Comparison of ENCODE assay signal across 15 cellular contexts in genomic region chr15:78976691-78977090, GRCh38. TPM values are rescaled to one million over a fixed set of nuclear protein-coding genes. Genes with fewer than 3 reads are reported as not detected.
DNase-seq lines count a peak whose midpoint lies in the region; ATAC-seq, FAIRE-seq and TF ChIP-seq lines count a peak whose summit lies in the region.
"Had no signal": no experiment of that assay in that cellular context is flagged by ENCODE, and none has a peak within 500 bp of the region (broad histone marks: within the 10 kb centered on the region; RNA-seq: fewer than 3 reads in every experiment).

No MANE protein-coding gene starts in this region.

- no peaks in the 10 kb centered on the region for H3K9me1 ChIP-seq in K562 (ENCODE audit: control insufficient read depth, insufficient read depth, low read length)

- WGBS in K562 (ENCODE audit: insufficient coverage, low coverage, missing lambda C conversion rate) = 64% methylated on average over 6 of the region's 7 CpGs
- WGBS in heart right ventricle, 2 donors = 79 to 85% methylated on average over 7 of the region's 7 CpGs

- TF ChIP-seq POLR2A in K562 (conservative IDR thresholded peaks at IDR 0.05) (no peak), vagina (IDR thresholded peaks at IDR 0.05) (no peak)

- TF ChIP-seq RAD21 in K562 (CRISPR knock-in tag; conservative IDR thresholded peaks at IDR 0.05 in 1 of 2, IDR thresholded peaks at IDR 0.05 in 1 of 2) = no peak

- H3K27me3 ChIP-seq in K562 (ENCODE audit: control insufficient read depth in 2 of 2, insufficient read depth in 2 of 2, low read length in 2 of 2) = peaks cover 0 to 1% of the 10 kb centered on the region in 2 experiments; a peak in 1 of 5 replicates
- H3K27me3 ChIP-seq in vagina = no peaks in the 10 kb centered on the region
- no peaks in the 10 kb centered on the region for H3K27me3 ChIP-seq in heart right ventricle
- H3K27me3 ChIP-seq: dorsolateral prefrontal cortex had no signal

- CTCF ChIA-PET in GM10248 (lab: Yijun Ruan, JAX) (interaction anchor here (0.8 to 6.5 kb wide), 6 partner anchors 8 to 71 kb away, joined by 3 to 49 read pairs (median 10); no protein-coding TSS in a partner anchor), K562 (lab: Yijun Ruan, JAX; ENCODE audit: low intra/inter-chr PET ratio) (interaction anchor here (0.6 kb wide), 1 partner anchor 264 kb away, joined by 3 read pairs; no protein-coding TSS in a partner anchor)

- H3K36me3 ChIP-seq in K562 (ENCODE audit: control insufficient read depth, insufficient read depth, low read length) (no peaks in the 10 kb centered on the region), vagina (no peaks in the 10 kb centered on the region), heart right ventricle (no peaks in the 10 kb centered on the region)

- H3K9ac ChIP-seq in K562 (ENCODE audit: insufficient read depth in 1 of 2, low read depth in 2 of 2, low read length in 2 of 2) = peak overlapping the region in 1 of 2 experiments; percentile 63; a peak in 1 of 4 replicates
- H3K9ac ChIP-seq: parathyroid adenoma had no signal

- in situ Hi-C loops in K562 (cut with MboI) = no loop called here

- H3K4me1 ChIP-seq in K562 (replicated peaks in 1 of 2; ENCODE audit: control insufficient read depth in 2 of 2, insufficient read depth in 2 of 2, low read length in 2 of 2) = peaks cover 0 to 7% of the 10 kb centered on the region in 2 experiments; a peak in 4 of 5 replicates
- peaks cover 5% of the 10 kb centered on the region for H3K4me1 ChIP-seq in vagina
- peaks cover 0 to 24% (median 8%) of the 10 kb centered on the region in 9 donors for H3K4me1 ChIP-seq in heart right ventricle
- H3K4me1 ChIP-seq: parathyroid adenoma had no signal

- DNase-seq in GM10248 (ENCODE audit: extremely low spot score) = peak; percentile 54
- no peak for DNase-seq in K562 (ENCODE audit: extremely low read depth in 1 of 4, low spot score in 3 of 4)
- DNase-seq in DMS153 (lab: John Stamatoyannopoulos, UW) = no peak
- no peak for DNase-seq in vagina (ENCODE audit: extremely low spot score in 2 of 2)
- no peak for DNase-seq in medulla oblongata (ENCODE audit: extremely low spot score)
- DNase-seq in heart right ventricle = no peak
- DNase-seq: activated CD8-positive, alpha-beta memory T cell treated with anti-CD3 and anti-CD28 coated beads, Interleukin-2, amount 10 ng/mL, durations not matched to agents 7 days and 5 days; NCI-H187; PC-9; stimulated activated CD4-positive, alpha-beta T cell treated with anti-CD3 and anti-CD28 coated beads, Interleukin-2, amount 100 ng/mL, for 24 hours; T1000 had no signal

- H3K9me3 ChIP-seq in K562 (replicated peaks; ENCODE audit: control insufficient read depth, insufficient read depth, low read depth, low read length) = no peaks in the 10 kb centered on the region
- no peaks in the 10 kb centered on the region for H3K9me3 ChIP-seq in vagina
- H3K9me3 ChIP-seq in heart right ventricle = no peaks in the 10 kb centered on the region

- H3K4me2 ChIP-seq in K562 (ENCODE audit: insufficient read depth, low read length) = no peak overlapping the region
- H3K4me2 ChIP-seq: PC-9 had no signal

- POLR2A ChIA-PET in GM10248 (lab: Yijun Ruan, JAX) = no interaction called here
- POLR2A ChIA-PET in K562 (lab: Yijun Ruan, JAX) = interaction anchor here (0.7 to 1.2 kb wide), 3 partner anchors 9 to 75 kb away, joined by 3 to 4 read pairs (median 3); no protein-coding TSS in a partner anchor

- H3K4me3 ChIP-seq in K562 = no peak overlapping the region
- H3K4me3 ChIP-seq in vagina = no peak overlapping the region
- H3K4me3 ChIP-seq in heart right ventricle = no peak overlapping the region
- H3K4me3 ChIP-seq: dorsolateral prefrontal cortex, PC-9 had no signal

- BruUV-seq in K562 (replicated peaks; lab: Mats Ljungman, UMichigan) = no TSS peak

- H2AFZ ChIP-seq in K562 (ENCODE audit: low read depth, low read length) = peak overlapping the region; percentile 36; the same call in 1 of the 2 replicates
- H2AFZ ChIP-seq: parathyroid adenoma, PC-9 had no signal

- no peak overlapping the region for H3K27ac ChIP-seq in K562 (ENCODE audit: extremely low read depth, low read depth, low read length)
- H3K27ac ChIP-seq in vagina = no peak overlapping the region
- peak overlapping the region in 1 of 10 donors; percentile 76 for H3K27ac ChIP-seq in heart right ventricle
- H3K27ac ChIP-seq: parathyroid adenoma, PC-9 had no signal

- H4K20me1 ChIP-seq in K562 (replicated peaks; ENCODE audit: control insufficient read depth, insufficient read depth, low read length) = no peaks in the 10 kb centered on the region

- intact Hi-C loops in K562 (cut with micrococcal nuclease) (no loop called here), vagina (cut with DNase I) (loop anchor here (10.0 kb wide), 1 partner anchor 62 kb away; no protein-coding TSS in a partner anchor), heart right ventricle (cut with DNase I) (loop anchor here in 1 of 10 donors (5.0 kb wide), 1 partner anchor 64 kb away; no protein-coding TSS in a partner anchor)

- H3K79me2 ChIP-seq in K562 (ENCODE audit: control insufficient read depth, insufficient read depth, low read length) = no peaks in the 10 kb centered on the region
- H3K79me2 ChIP-seq: parathyroid adenoma had no signal

- TF ChIP-seq CTCF in GM10248 (IDR thresholded peaks at IDR 0.05; ENCODE audit: control extremely low read depth, extremely low read depth, low read depth, missing control alignments) = no peak
- TF ChIP-seq CTCF in K562 (IDR thresholded peaks at IDR 0.05 in 2 of 3, conservative IDR thresholded peaks at IDR 0.05 in 1 of 3; ENCODE audit: insufficient read depth in 2 of 3, low read depth in 1 of 3, low read length in 3 of 3) = no peak
- no peak for TF ChIP-seq CTCF in vagina (IDR thresholded peaks at IDR 0.05)
- no peak for TF ChIP-seq CTCF in heart right ventricle (IDR thresholded peaks at IDR 0.05)

- TF ChIP-seq EP300 in K562 (IDR thresholded peaks at IDR 0.05; ENCODE audit: low read length) = no peak

- FAIRE-seq in K562 (lab: Jason Lieb, UNC) = no peak

- ATAC-seq in GM19463 (IDR thresholded peaks at IDR 0.05; ENCODE audit: unreplicated experiment) (peak; percentile 9), HG03139 (IDR thresholded peaks at IDR 0.05; ENCODE audit: unreplicated experiment) (peak; percentile 5), K562 (no peak; the same call in 2 of the 3 replicates), heart right ventricle (no peak)
- ATAC-seq: activated CD8-positive, alpha-beta memory T cell treated with anti-CD3 and anti-CD28 coated beads, Interleukin-2, amount 10 ng/mL, durations not matched to agents 7 days and 5 days had no signal

TF ChIP-seq in K562, 482 proteins besides CTCF, POLR2A, EP300 and RAD21 (continues in another document):
- TF ChIP-seq NELFE (IDR thresholded peaks at IDR 0.05; ENCODE audit: insufficient read depth, insufficient read length) (no peak), XRCC4 (IDR thresholded peaks at IDR 0.05; ENCODE audit: extremely low read depth, insufficient read depth, insufficient read length) (no peak), DACH1 (IDR thresholded peaks at IDR 0.05; ENCODE audit: partially characterized antibody) (no peak), HMBOX1 (IDR thresholded peaks at IDR 0.05) (no peak), POLR3G (IDR thresholded peaks at IDR 0.05; ENCODE audit: extremely low read depth, insufficient read length, insufficient replicate concordance) (no peak), ZSCAN32 (CRISPR knock-in tag; IDR thresholded peaks at IDR 0.05) (no peak)
- TF ChIP-seq, protein P1, sequence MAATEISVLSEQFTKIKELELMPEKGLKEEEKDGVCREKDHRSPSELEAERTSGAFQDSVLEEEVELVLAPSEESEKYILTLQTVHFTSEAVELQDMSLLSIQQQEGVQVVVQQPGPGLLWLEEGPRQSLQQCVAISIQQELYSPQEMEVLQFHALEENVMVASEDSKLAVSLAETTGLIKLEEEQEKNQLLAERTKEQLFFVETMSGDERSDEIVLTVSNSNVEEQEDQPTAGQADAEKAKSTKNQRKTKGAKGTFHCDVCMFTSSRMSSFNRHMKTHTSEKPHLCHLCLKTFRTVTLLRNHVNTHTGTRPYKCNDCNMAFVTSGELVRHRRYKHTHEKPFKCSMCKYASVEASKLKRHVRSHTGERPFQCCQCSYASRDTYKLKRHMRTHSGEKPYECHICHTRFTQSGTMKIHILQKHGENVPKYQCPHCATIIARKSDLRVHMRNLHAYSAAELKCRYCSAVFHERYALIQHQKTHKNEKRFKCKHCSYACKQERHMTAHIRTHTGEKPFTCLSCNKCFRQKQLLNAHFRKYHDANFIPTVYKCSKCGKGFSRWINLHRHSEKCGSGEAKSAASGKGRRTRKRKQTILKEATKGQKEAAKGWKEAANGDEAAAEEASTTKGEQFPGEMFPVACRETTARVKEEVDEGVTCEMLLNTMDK (IDR thresholded peaks at IDR 0.05; ENCODE audit: borderline replicate concordance, insufficient read depth, low read depth, low read length, poor library complexity, severe bottlenecking) = no peak

RNA-seq across cellular contexts. Expression of gene CTSH, which starts 31.8 kb away (rescaled TPM):
- 299 and 667 TPM in 2 replicates for total RNA-seq in K562 (2011; cell fraction: chromatin; rRNA removed; ENCODE audit: low replicate concordance)
- total RNA-seq in K562 (2011; cell fraction: nucleolus; rRNA removed) = 475 and 577 TPM in 2 replicates
- total RNA-seq in K562 (2011; cell fraction: nucleoplasm; rRNA removed) = 452 and 464 TPM in 2 replicates
- total RNA-seq in K562 (2014; rRNA removed) (221 and 262 TPM in 2 replicates), K562 (2014; rRNA removed; fragmentation: Illumina TruSeq; extraction: Trizol) (130 and 158 TPM in 2 replicates), K562 (2015; rRNA removed; fragmentation: Illumina TruSeq; extraction: Trizol) (169 and 170 TPM in 2 replicates), K562 (2021) (173 TPM in 2 replicates), vagina (110 TPM), heart right ventricle (100 to 1,000 TPM in 1 of 10 donors, 10 to 100 TPM in 9; 26.4 to 122 (median 62.5) TPM)
- polyA plus RNA-seq in K562 (2011; rRNA removed) (346 and 462 TPM in 2 replicates), K562 (2014; fragmentation: Illumina TruSeq; extraction: Trizol) (264 and 319 TPM in 2 replicates), K562 (2014; fragmentation: Nextera tagmentation; extraction: Ambion mirVana) (10 to 100 TPM; 15.0 to 35.1 TPM), K562 (2014; rRNA removed) (314 and 326 TPM in 2 replicates), heart right ventricle (10 to 100 TPM; 54.6 to 68.1 TPM)
- 293 and 363 TPM in 2 replicates for polyA plus RNA-seq in K562 (2011; cell fraction: cytosol; rRNA removed)
- polyA plus RNA-seq in K562 (2011; cell fraction: nucleus; rRNA removed) = 419 and 596 TPM in 2 replicates
- polyA plus RNA-seq in K562 (2012) = 197 and 377 TPM in 2 replicates
- polyA minus RNA-seq in K562 (2011; rRNA and poly(A)+ RNA removed) = 172 and 231 TPM in 2 replicates
- 126 and 148 TPM in 2 replicates for polyA minus RNA-seq in K562 (2011; cell fraction: cytosol; rRNA and poly(A)+ RNA removed)
- 135 and 136 TPM in 2 replicates for polyA minus RNA-seq in K562 (2011; cell fraction: nucleus; rRNA and poly(A)+ RNA removed)

Comparison
In these comparisons a context has a peak if more than half of its experiments do, and no peak if none do; other contexts are left out.
1. ATAC-seq: peak in GM19463 (single experiment) and HG03139 (single experiment); none in K562 (single experiment) and heart right ventricle (0 of 8).